ENCODE assay signal across 19 cellular contexts in the genomic region with DNA sequence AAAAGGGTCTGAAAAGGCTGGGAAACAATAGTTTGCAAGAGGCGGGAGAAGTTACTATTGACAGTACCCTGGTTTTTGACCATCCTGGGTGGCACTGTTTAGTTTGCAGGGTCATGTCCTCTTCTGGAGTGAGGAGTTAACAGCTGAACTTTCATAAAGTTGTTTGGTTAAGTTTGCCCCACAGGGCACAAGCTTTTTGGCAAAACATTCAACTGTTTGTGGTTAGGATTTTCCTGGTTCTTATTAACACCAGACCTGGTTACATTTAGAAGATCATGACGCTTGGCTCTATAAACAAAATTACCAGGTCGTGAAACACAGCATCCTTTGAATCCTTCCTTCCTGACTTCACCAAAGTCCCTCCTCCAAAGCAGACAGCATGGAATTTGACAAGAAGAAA.
"Had no signal": no experiment of that assay in that cellular context is flagged by ENCODE, and none has a peak within 500 bp of the region (broad histone marks: within the 10 kb centered on the region; RNA-seq: fewer than 3 reads in every experiment).

No MANE protein-coding gene starts in this region.

- DNase-seq: activated CD4-positive, alpha-beta T cell treated with anti-CD3 and anti-CD28 coated beads, Interleukin-2, amount 50 U/mL, for 1 hour; activated CD8-positive, alpha-beta memory T cell treated with anti-CD3 and anti-CD28 coated beads for 24 hours; activated naive CD8-positive, alpha-beta T cell treated with anti-CD3 and anti-CD28 coated beads, Interleukin-2, amount 10 ng/mL, durations not matched to agents 7 days and 5 days; anterior cingulate cortex; brain microvascular endothelial cell; effector CD8-positive, alpha-beta T cell; hypothalamus; kidney; left ventricle myocardium inferior; natural killer cell; posterior cingulate gyrus; stimulated activated CD4-positive, alpha-beta T cell treated with anti-CD3 and anti-CD28 coated beads, Interleukin-15, amount 100 ng/mL, for 24 hours; stimulated activated CD4-positive, alpha-beta T cell treated with anti-CD3 and anti-CD28 coated beads, Interleukin-4, amount 100 ng/mL, for 24 hours; stimulated activated naive CD4-positive, alpha-beta T cell; T-helper 9 cell; tibial artery; uterus had no signal

- H3K27ac ChIP-seq: brain microvascular endothelial cell, left ventricle myocardium inferior, neutrophil, skin epidermis, tibial artery, uterus had no signal

- H3K9me3 ChIP-seq: left ventricle myocardium inferior, neutrophil, tibial artery, uterus had no signal

- H3K27me3 ChIP-seq: brain microvascular endothelial cell, neutrophil, tibial artery, uterus had no signal

- H3K36me3 ChIP-seq: brain microvascular endothelial cell, left ventricle myocardium inferior, neutrophil, tibial artery, uterus had no signal

- H3K4me1 ChIP-seq: uterus had no signal

- ATAC-seq: natural killer cell had no signal

- H3K4me3 ChIP-seq: left ventricle myocardium inferior, skin epidermis, tibial artery, uterus had no signal
